In the genomic region with DNA sequence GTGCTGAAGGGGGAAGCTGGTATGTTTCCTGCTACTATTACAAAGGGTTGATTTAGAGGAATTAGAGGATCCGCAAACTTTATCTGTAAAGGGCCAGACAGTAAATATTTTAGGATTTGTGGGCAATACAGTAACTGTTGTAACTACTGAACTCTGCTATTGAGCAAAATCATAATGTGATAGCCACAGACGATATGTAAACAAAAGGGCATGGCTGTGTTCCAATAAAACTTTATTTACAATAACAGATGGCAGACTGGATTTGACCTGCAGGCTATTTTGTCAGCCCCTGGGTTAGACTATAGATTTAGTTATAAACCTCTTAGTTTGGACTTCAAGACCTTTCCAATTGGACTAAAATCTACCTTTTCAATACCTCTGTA, we compare ENCODE assay signal across 16 cellular contexts. TPM values are rescaled to one million over a fixed set of nuclear protein-coding genes. Genes with fewer than 3 reads are reported as not detected.
A peak's percentile ranks its signal among the peaks of the same experiment; 100 is the strongest.
DNase-seq lines count a peak whose midpoint lies in the region; ATAC-seq and TF ChIP-seq lines count a peak whose summit lies in the region.
"Had no signal": no experiment of that assay in that cellular context is flagged by ENCODE, and none has a peak within 500 bp of the region (broad histone marks: within the 10 kb centered on the region; RNA-seq: fewer than 3 reads in every experiment).

No MANE protein-coding gene starts in this region.

- no peaks in the 10 kb centered on the region for H3K36me3 Mint-ChIP-seq in progenitor cell of endocrine pancreas (ENCODE audit: insufficient read depth)
- H3K36me3 Mint-ChIP-seq: CD14-positive monocyte had no signal

- no peak for TF ChIP-seq CTCF in left ventricle myocardium inferior (IDR thresholded peaks at IDR 0.05; ENCODE audit: borderline replicate concordance)
- no peak for TF ChIP-seq CTCF in progenitor cell of endocrine pancreas (IDR thresholded peaks at IDR 0.05; ENCODE audit: unreplicated experiment)

- H3K4me3 ChIP-seq in left ventricle myocardium inferior, result no peak overlapping the region
- H3K4me3 ChIP-seq in duodenal mucosa (ENCODE audit: low read depth in 1 of 2, low read length in 2 of 2), result peak overlapping the region; percentile 14 to 36

- peaks cover 17% of the 10 kb centered on the region for H3K4me1 ChIP-seq in left ventricle myocardium inferior
- H3K4me1 ChIP-seq in duodenal mucosa (ENCODE audit: control insufficient read depth in 1 of 2, insufficient read depth in 2 of 2, low read length in 2 of 2), result peaks cover 11 to 27% of the 10 kb centered on the region in 2 donors

- no peak for ATAC-seq in Right ventricle myocardium inferior

- intact Hi-C loops in left ventricle myocardium inferior (cut with micrococcal nuclease) (no loop called here), Right ventricle myocardium inferior (cut with DNase I) (no loop called here)

- peaks cover 27% of the 10 kb centered on the region for H3K4me1 Mint-ChIP-seq in progenitor cell of endocrine pancreas (ENCODE audit: low read depth)
- H3K4me1 Mint-ChIP-seq: CD14-positive monocyte had no signal

- H3K27ac ChIP-seq in left ventricle myocardium inferior (replicated peaks) (peak overlapping the region; percentile 89), duodenal mucosa (ENCODE audit: low read depth, low read length) (no peak overlapping the region)
- H3K27ac ChIP-seq: KMS-11 had no signal

- H3K36me3 ChIP-seq in left ventricle myocardium inferior (no peaks in the 10 kb centered on the region), duodenal mucosa (ENCODE audit: control insufficient read depth in 1 of 2, insufficient read depth in 2 of 2, low read length in 2 of 2) (no peaks in the 10 kb centered on the region)

- H3K9me3 ChIP-seq in left ventricle myocardium inferior (replicated peaks), result no peaks in the 10 kb centered on the region
- no peaks in the 10 kb centered on the region for H3K9me3 ChIP-seq in duodenal mucosa (ENCODE audit: control insufficient read depth in 1 of 2, low read length in 2 of 2)
- H3K9me3 ChIP-seq: Caco-2 had no signal

- H3K27me3 ChIP-seq in left ventricle myocardium inferior (ENCODE audit: low read depth) (no peaks in the 10 kb centered on the region), duodenal mucosa (ENCODE audit: control insufficient read depth in 1 of 2, insufficient read depth in 2 of 2, low read length in 2 of 2) (no peaks in the 10 kb centered on the region)

- no peak for DNase-seq in left ventricle myocardium inferior
- DNase-seq in Right ventricle myocardium inferior (ENCODE audit: missing footprints), result no peak
- DNase-seq in NCI-H69 (lab: John Stamatoyannopoulos, UW), result peak; percentile 82
- DNase-seq in progenitor cell of endocrine pancreas (ENCODE audit: low spot score, unreplicated experiment), result no peak
- no peak for DNase-seq in stimulated activated CD4-positive, alpha-beta T cell treated with anti-CD3 and anti-CD28 coated beads, Interleukin-2, amount 100 ng/mL, for 24 hours
- no peak for DNase-seq in islet precursor cell
- DNase-seq: H7, NCI-H1048, NCI-H1694 treated with DMSO at 0.1 percent for 48 hours had no signal

- no peaks in the 10 kb centered on the region for H3K27me3 Mint-ChIP-seq in progenitor cell of endocrine pancreas

- H3K4me3 Mint-ChIP-seq in progenitor cell of endocrine pancreas (ENCODE audit: low read depth), result no peak overlapping the region
- H3K4me3 Mint-ChIP-seq: CD14-positive monocyte had no signal

- H3K9me3 Mint-ChIP-seq in progenitor cell of endocrine pancreas (ENCODE audit: low read depth), result peaks cover 3% of the 10 kb centered on the region

- peak overlapping the region; percentile 25 for H3K27ac Mint-ChIP-seq in progenitor cell of endocrine pancreas
- H3K27ac Mint-ChIP-seq: CD14-positive monocyte had no signal

- no peak overlapping the region for H3K9ac ChIP-seq in duodenal mucosa (ENCODE audit: low read depth in 1 of 2, low read length in 2 of 2)
- H3K9ac ChIP-seq: KMS-11 had no signal

RNA-seq across cellular contexts. Expression of gene KCNMB2, which starts 27.8 kb away (rescaled TPM):
- total RNA-seq in left ventricle myocardium inferior (2.1 TPM), Right ventricle myocardium inferior (1.8 TPM), progenitor cell of endocrine pancreas (0.40 TPM in 1 of 2 replicates, not detected in the other)
- total RNA-seq: Caco-2, H7, MCF 10A, PC-3, SK-MEL-5 had no signal
